19 cellular contexts compared by ENCODE assay signal in the genomic region with DNA sequence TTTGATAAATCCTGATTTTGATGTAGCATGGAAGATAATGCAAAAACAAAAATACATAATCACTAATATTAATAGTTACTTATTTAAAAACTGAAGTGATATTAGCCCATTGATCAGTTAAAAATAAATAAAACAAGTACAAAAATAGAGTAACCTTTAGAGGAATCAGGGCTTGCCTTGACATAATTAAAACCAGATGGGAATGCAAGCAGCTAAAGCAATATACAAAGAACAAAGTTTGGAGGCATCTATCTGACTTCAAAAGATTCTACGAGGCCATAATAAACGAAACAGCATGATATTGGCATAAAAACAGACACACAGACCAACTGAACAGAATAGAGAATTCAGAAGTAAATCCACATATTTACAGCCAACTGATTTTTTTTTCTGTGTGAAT. TPM values are rescaled to one million over a fixed set of nuclear protein-coding genes. Genes with fewer than 3 reads are reported as not detected.
DNase-seq lines count a peak whose midpoint lies in the region; ATAC-seq and TF ChIP-seq lines count a peak whose summit lies in the region.
"Had no signal": no experiment of that assay in that cellular context is flagged by ENCODE, and none has a peak within 500 bp of the region (broad histone marks: within the 10 kb centered on the region; RNA-seq: fewer than 3 reads in every experiment).

No MANE protein-coding gene starts in this region.

- no peak for ATAC-seq in GM21619 (IDR thresholded peaks at IDR 0.05; ENCODE audit: unreplicated experiment)
- ATAC-seq: CD8-positive, alpha-beta T cell; GM23338; HCT116 had no signal

- TF ChIP-seq CTCF in AG09319 (IDR thresholded peaks at IDR 0.05; ENCODE audit: low read depth, low read length) (no peak), astrocyte of the cerebellum (IDR thresholded peaks at IDR 0.05; ENCODE audit: low read depth, low read length, missing control alignments) (no peak)

- peak; percentile 4 for DNase-seq in AG09319 (ENCODE audit: extremely low read depth, low read depth)
- peak; percentile 12 for DNase-seq in HCEC 1CT
- DNase-seq in astrocyte of the cerebellum (ENCODE audit: low read depth): peak; percentile 8
- peak; percentile 6 for DNase-seq in fibroblast of the conjunctiva (ENCODE audit: low read depth)
- no peak for DNase-seq in SK-N-DZ (ENCODE audit: low spot score)
- no peak for DNase-seq in NCI-H524 (lab: John Stamatoyannopoulos, UW)
- DNase-seq: CD8-positive, alpha-beta T cell; DMS53; KG1; NCI-H1417; NCI-H187; NCI-H2107; NCI-H524 treated with DMSO at 0.1 percent for 48 hours; RPMI8226; SHP77 treated with DMSO at 0.1 percent for 48 hours had no signal

- no peak overlapping the region for H3K4me3 ChIP-seq in astrocyte of the cerebellum (ENCODE audit: low read depth, low read length)
- H3K4me3 ChIP-seq: BLaER1 treated with 17β-estradiol and CSF1 and Interleukin-3, amounts not matched to agents 10 nM and 100 nM; GM23338 had no signal

- in situ Hi-C loops in astrocyte of the cerebellum (cut with HindIII; ENCODE audit: low sequenced_read_pairs): no loop called here

RNA-seq across cellular contexts. Expression of gene HEATR3, which starts 15.0 kb away (rescaled TPM):
- polyA plus RNA-seq in SK-N-DZ (2014; cell fraction: cytosol; rRNA removed): 26.8 and 43.5 TPM in 2 replicates
- 50.7 and 85.1 TPM in 2 replicates for polyA plus RNA-seq in SK-N-DZ (2014; cell fraction: nucleus; rRNA removed)

RNA-seq across cellular contexts. Expression of gene CNEP1R1, which starts 25.8 kb away (rescaled TPM):
- polyA plus RNA-seq in SK-N-DZ (2014; cell fraction: cytosol; rRNA removed): 13.5 and 14.9 TPM in 2 replicates
- polyA plus RNA-seq in SK-N-DZ (2014; cell fraction: nucleus; rRNA removed): 17.9 and 19.6 TPM in 2 replicates

Comparison
In these comparisons a context has a peak if more than half of its experiments do, and no peak if none do; other contexts are left out.
1. DNase-seq: peak in AG09319 (single experiment), HCEC 1CT (single experiment), astrocyte of the cerebellum (single experiment) and fibroblast of the conjunctiva (single experiment); none in SK-N-DZ (single experiment) and NCI-H524 (0 of 2).